ENCODE assay signal across 15 cellular contexts in genomic region chr6:14228571-14228970, GRCh38.
A peak's percentile ranks its signal among the peaks of the same experiment; 100 is the strongest.
DNase-seq lines count a peak whose midpoint lies in the region; TF ChIP-seq lines count a peak whose summit lies in the region.
"Had no signal": no experiment of that assay in that cellular context is flagged by ENCODE, and none has a peak within 500 bp of the region (broad histone marks: within the 10 kb centered on the region; RNA-seq: fewer than 3 reads in every experiment).

No MANE protein-coding gene starts in this region.

- POLR2A ChIA-PET in activated CD4-positive, alpha-beta memory T cell treated with anti-CD3 and anti-CD28 coated beads for 36 hours (lab: Charles Lee) = interaction anchor here (0.6 kb wide), 1 partner anchor 456 kb away, joined by 5 read pairs; no protein-coding TSS in a partner anchor
- POLR2A ChIA-PET in activated CD4-positive, alpha-beta memory T cell treated with anti-CD3 and anti-CD28 coated beads, Interleukin-2, amount 10 ng/mL, durations not matched to agents 7 days and 5 days (lab: Charles Lee) = no interaction called here
- POLR2A ChIA-PET in OCI-LY7 (lab: Charles Lee) = interaction anchor here (0.6 to 6.0 kb wide), 14 partner anchors 10 to 836 kb away, joined by 3 to 58 read pairs (median 4); no protein-coding TSS in a partner anchor

- peaks cover 11% of the 10 kb centered on the region for H3K36me3 ChIP-seq in OCI-LY7 (ENCODE audit: insufficient read depth, low read length)
- H3K36me3 ChIP-seq: HAP-1, right lobe of liver, suprapubic skin had no signal

- intact Hi-C loops in activated CD4-positive, alpha-beta memory T cell treated with anti-CD3 and anti-CD28 coated beads for 36 hours (cut with micrococcal nuclease) = loop anchor here (5.0 kb wide), 1 partner anchor 49 kb away; no protein-coding TSS in a partner anchor
- intact Hi-C loops in OCI-LY7 (cut with micrococcal nuclease; ENCODE audit: unreplicated experiment) = loop anchor here (5.0 kb wide), 1 partner anchor 49 kb away; no protein-coding TSS in a partner anchor

- peaks cover 17% of the 10 kb centered on the region; the same call in 1 of the 2 replicates for H3K9me3 ChIP-seq in OCI-LY7 (ENCODE audit: low read length)
- H3K9me3 ChIP-seq: A549, HAP-1, right lobe of liver, suprapubic skin had no signal

- H3K4me2 ChIP-seq in OCI-LY7 (ENCODE audit: low read length) = peak overlapping the region; percentile 46
- H3K4me2 ChIP-seq: A549 had no signal

- H3K9me2 ChIP-seq in OCI-LY7 (ENCODE audit: insufficient read depth, low read length) = no peaks in the 10 kb centered on the region

- no peaks in the 10 kb centered on the region for H3K27me3 Mint-ChIP-seq in activated CD4-positive, alpha-beta memory T cell treated with anti-CD3 and anti-CD28 coated beads for 36 hours
- no peaks in the 10 kb centered on the region for H3K27me3 Mint-ChIP-seq in activated CD4-positive, alpha-beta memory T cell treated with anti-CD3 and anti-CD28 coated beads, Interleukin-2, amount 10 ng/mL, durations not matched to agents 7 days and 5 days
- H3K27me3 Mint-ChIP-seq in chondrocyte (ENCODE audit: low read depth) = peaks cover 8% of the 10 kb centered on the region

- H3K36me3 Mint-ChIP-seq in activated CD4-positive, alpha-beta memory T cell treated with anti-CD3 and anti-CD28 coated beads for 36 hours = peaks cover 5% of the 10 kb centered on the region
- peaks cover 4% of the 10 kb centered on the region for H3K36me3 Mint-ChIP-seq in activated CD4-positive, alpha-beta memory T cell treated with anti-CD3 and anti-CD28 coated beads, Interleukin-2, amount 10 ng/mL, durations not matched to agents 7 days and 5 days (ENCODE audit: low read depth)
- H3K36me3 Mint-ChIP-seq in chondrocyte (ENCODE audit: low read depth) = peaks cover 1% of the 10 kb centered on the region

- H4K20me1 ChIP-seq in OCI-LY7 (ENCODE audit: insufficient read depth, low read length) = no peaks in the 10 kb centered on the region

- no peak for TF ChIP-seq CTCF in OCI-LY7 (conservative IDR thresholded peaks at IDR 0.05; ENCODE audit: low read length)
- TF ChIP-seq CTCF in fibroblast of mammary gland (conservative IDR thresholded peaks at IDR 0.05; ENCODE audit: control insufficient read depth, insufficient read depth, low read depth, low read length) = no peak
- no peak for TF ChIP-seq CTCF in chondrocyte (IDR thresholded peaks at IDR 0.05)

- no TSS peak for BruUV-seq in OCI-LY7 (replicated peaks; lab: Mats Ljungman, UMichigan)

- no peak overlapping the region for H3K4me3 Mint-ChIP-seq in activated CD4-positive, alpha-beta memory T cell treated with anti-CD3 and anti-CD28 coated beads for 36 hours
- no peak overlapping the region for H3K4me3 Mint-ChIP-seq in activated CD4-positive, alpha-beta memory T cell treated with anti-CD3 and anti-CD28 coated beads, Interleukin-2, amount 10 ng/mL, durations not matched to agents 7 days and 5 days
- no peak overlapping the region for H3K4me3 Mint-ChIP-seq in chondrocyte (ENCODE audit: unreplicated experiment)
- H3K4me3 Mint-ChIP-seq: T-helper 2 cell treated with Interferon-gamma antibody and Interleukin-4, amounts not matched to agents 5 μg/mL and 100 μg/mL, for 36 hours had no signal

- peak overlapping the region; percentile 79 for H2AFZ ChIP-seq in OCI-LY7 (ENCODE audit: low read length)

- H3K27ac Mint-ChIP-seq in activated CD4-positive, alpha-beta memory T cell treated with anti-CD3 and anti-CD28 coated beads for 36 hours = no peak overlapping the region
- no peak overlapping the region for H3K27ac Mint-ChIP-seq in activated CD4-positive, alpha-beta memory T cell treated with anti-CD3 and anti-CD28 coated beads, Interleukin-2, amount 10 ng/mL, durations not matched to agents 7 days and 5 days
- H3K27ac Mint-ChIP-seq in chondrocyte (ENCODE audit: unreplicated experiment) = no peak overlapping the region
- H3K27ac Mint-ChIP-seq: T-helper 2 cell treated with Interferon-gamma antibody and Interleukin-4, amounts not matched to agents 5 μg/mL and 100 μg/mL, for 36 hours had no signal

- CTCF ChIA-PET in activated CD4-positive, alpha-beta memory T cell treated with anti-CD3 and anti-CD28 coated beads for 36 hours (lab: Charles Lee) = interaction anchor here (0.6 to 2.0 kb wide), 2 partner anchors 18 to 109 kb away, joined by 3 to 4 read pairs; no protein-coding TSS in a partner anchor
- CTCF ChIA-PET in activated CD4-positive, alpha-beta memory T cell treated with anti-CD3 and anti-CD28 coated beads, Interleukin-2, amount 10 ng/mL, durations not matched to agents 7 days and 5 days (lab: Charles Lee) = no interaction called here
- CTCF ChIA-PET in OCI-LY7 (lab: Charles Lee; ENCODE audit: unreplicated experiment) = interaction anchor here (0.8 to 1.5 kb wide), 3 partner anchors 9 to 37 kb away, joined by 3 read pairs; no protein-coding TSS in a partner anchor

- H3K4me1 ChIP-seq in OCI-LY7 (ENCODE audit: insufficient read depth, low read length, poor library complexity, severe bottlenecking) = peaks cover 63% of the 10 kb centered on the region
- H3K4me1 ChIP-seq: A549, HAP-1, right lobe of liver, suprapubic skin had no signal

- peak; percentile 80 for DNase-seq in activated CD4-positive, alpha-beta memory T cell treated with anti-CD3 and anti-CD28 coated beads for 36 hours
- DNase-seq in activated CD4-positive, alpha-beta memory T cell treated with anti-CD3 and anti-CD28 coated beads, Interleukin-2, amount 10 ng/mL, durations not matched to agents 7 days and 5 days = no peak
- DNase-seq in OCI-LY7 (ENCODE audit: low spot score) (peak; percentile 79), fibroblast of mammary gland (ENCODE audit: low read depth) (peak; percentile 78), chondrocyte (ENCODE audit: low spot score) (no peak), hepatic stellate cell (ENCODE audit: low spot score) (no peak), NCI-H1105 (lab: John Stamatoyannopoulos, UW) (no peak)
- DNase-seq in stimulated activated CD8-positive, alpha-beta memory T cell treated with anti-CD3 and anti-CD28 coated beads, Interleukin-4, amount 100 ng/mL, for 24 hours (ENCODE audit: low read depth) = peak; percentile 8
- DNase-seq: activated gamma-delta T cell treated with Interleukin-2 at 50 U/mL for 16 hours, NCI-H1436 treated with DMSO at 0.1 percent for 48 hours, right lobe of liver had no signal

- H3K4me1 Mint-ChIP-seq in activated CD4-positive, alpha-beta memory T cell treated with anti-CD3 and anti-CD28 coated beads for 36 hours (ENCODE audit: low read depth) = peaks cover 16% of the 10 kb centered on the region
- peaks cover 3% of the 10 kb centered on the region for H3K4me1 Mint-ChIP-seq in activated CD4-positive, alpha-beta memory T cell treated with anti-CD3 and anti-CD28 coated beads, Interleukin-2, amount 10 ng/mL, durations not matched to agents 7 days and 5 days
- H3K4me1 Mint-ChIP-seq in chondrocyte (ENCODE audit: low read depth) = peaks cover 3% of the 10 kb centered on the region

- peak overlapping the region; percentile 48 for H3K27ac ChIP-seq in OCI-LY7 (ENCODE audit: low read depth, low read length, poor library complexity, severe bottlenecking)
- H3K27ac ChIP-seq: A549, right lobe of liver, suprapubic skin had no signal

- H3K79me2 ChIP-seq in OCI-LY7 (ENCODE audit: insufficient read depth, low read depth, low read length) = no peaks in the 10 kb centered on the region

- peaks cover 4% of the 10 kb centered on the region for H3K9me3 Mint-ChIP-seq in activated CD4-positive, alpha-beta memory T cell treated with anti-CD3 and anti-CD28 coated beads for 36 hours
- H3K9me3 Mint-ChIP-seq in activated CD4-positive, alpha-beta memory T cell treated with anti-CD3 and anti-CD28 coated beads, Interleukin-2, amount 10 ng/mL, durations not matched to agents 7 days and 5 days = peaks cover 10% of the 10 kb centered on the region
- H3K9me3 Mint-ChIP-seq in chondrocyte (ENCODE audit: low read depth) = no peaks in the 10 kb centered on the region

- H3K4me3 ChIP-seq in OCI-LY7 (ENCODE audit: low read depth, low read length, poor library complexity, severe bottlenecking) (no peak overlapping the region), fibroblast of mammary gland (ENCODE audit: control insufficient read depth, low read depth, low read length) (no peak overlapping the region)
- H3K4me3 ChIP-seq: A549, HAP-1, right lobe of liver, suprapubic skin had no signal

Comparison
In these comparisons a context has a peak if more than half of its experiments do, and no peak if none do; other contexts are left out.
1. DNase-seq: peak in activated CD4-positive, alpha-beta memory T cell treated with anti-CD3 and anti-CD28 coated beads for 36 hours (single experiment), OCI-LY7 (single experiment), fibroblast of mammary gland (single experiment) and stimulated activated CD8-positive, alpha-beta memory T cell treated with anti-CD3 and anti-CD28 coated beads, Interleukin-4, amount 100 ng/mL, for 24 hours (single experiment); none in activated CD4-positive, alpha-beta memory T cell treated with anti-CD3 and anti-CD28 coated beads, Interleukin-2, amount 10 ng/mL, durations not matched to agents 7 days and 5 days (single experiment), chondrocyte (single experiment), hepatic stellate cell (single experiment) and NCI-H1105 (single experiment).